12 cellular contexts compared by ENCODE assay signal in genomic region chr3:30437172-30437571, GRCh38.
DNase-seq lines count a peak whose midpoint lies in the region; ATAC-seq and TF ChIP-seq lines count a peak whose summit lies in the region.
"Had no signal": no experiment of that assay in that cellular context is flagged by ENCODE, and none has a peak within 500 bp of the region (broad histone marks: within the 10 kb centered on the region; RNA-seq: fewer than 3 reads in every experiment).

No MANE protein-coding gene starts in this region.

- H3K27ac ChIP-seq in SJCRH30 = peak overlapping the region; percentile 20; the same call in 1 of the 2 replicates
- peak overlapping the region; percentile 79 to 99 (median 81) for H3K27ac ChIP-seq in gastroesophageal sphincter
- H3K27ac ChIP-seq: foreskin keratinocyte had no signal

- no peak for DNase-seq in BJ (ENCODE audit: low read depth)
- DNase-seq in SJCRH30 = peak; percentile 49 to 69
- peak; percentile 19 for DNase-seq in pons (ENCODE audit: low spot score)
- no peak for DNase-seq in SKM-1 treated with dmso at 0.1 percent for 144 hours (lab: John Stamatoyannopoulos, UW; ENCODE audit: unreplicated experiment)
- no peak for DNase-seq in COR-L47 (lab: John Stamatoyannopoulos, UW)
- DNase-seq: AML-193, foreskin keratinocyte, NCI-H226 had no signal

- POLR2A ChIA-PET in BJ (lab: Charles Lee) = interaction anchor here (0.6 kb wide), 1 partner anchor 10 kb away, joined by 8 read pairs; no protein-coding TSS in a partner anchor

- H3K36me3 ChIP-seq in BJ (ENCODE audit: control insufficient read depth, insufficient read depth, low read length) = no peaks in the 10 kb centered on the region
- H3K36me3 ChIP-seq in SJCRH30 = no peaks in the 10 kb centered on the region
- H3K36me3 ChIP-seq in gastroesophageal sphincter = no peaks in the 10 kb centered on the region

- H3K27me3 ChIP-seq in BJ (ENCODE audit: control insufficient read depth, insufficient read depth, low read length) (no peaks in the 10 kb centered on the region), SJCRH30 (no peaks in the 10 kb centered on the region), gastroesophageal sphincter (no peaks in the 10 kb centered on the region)
- H3K27me3 ChIP-seq: foreskin keratinocyte had no signal

- TF ChIP-seq POLR2A in gastroesophageal sphincter (IDR thresholded peaks at IDR 0.05) = no peak

- H3K4me1 ChIP-seq in SJCRH30 (peaks cover 10% of the 10 kb centered on the region), gastroesophageal sphincter (peaks cover 8 to 66% (median 46%) of the 10 kb centered on the region in 3 donors)
- H3K4me1 ChIP-seq: foreskin keratinocyte had no signal

- H3K9me3 ChIP-seq in SJCRH30 (replicated peaks) (no peaks in the 10 kb centered on the region), gastroesophageal sphincter (no peaks in the 10 kb centered on the region)

- CTCF ChIA-PET in BJ (lab: Yijun Ruan, JAX) = interaction anchor here (0.5 kb wide), 1 partner anchor 979 kb away, joined by 3 read pairs; no protein-coding TSS in a partner anchor

- H3K4me3 ChIP-seq in BJ (ENCODE audit: low read depth, low read length) (no peak overlapping the region), SJCRH30 (no peak overlapping the region), gastroesophageal sphincter (no peak overlapping the region)
- H3K4me3 ChIP-seq: GM12878 had no signal

- 30% methylated on average over 4 of the region's 4 CpGs; no CpG with 5 or more reads in 1 of the 2 donors for WGBS in gastroesophageal sphincter (ENCODE audit: low coverage in 1 of 2), 2 donors

- no peak for TF ChIP-seq EP300 in gastroesophageal sphincter (IDR thresholded peaks at IDR 0.05)

- ATAC-seq in gastroesophageal sphincter (peak; percentile 77), GM19397 (IDR thresholded peaks at IDR 0.05; ENCODE audit: unreplicated experiment) (no peak), HG03039 (IDR thresholded peaks at IDR 0.05; ENCODE audit: unreplicated experiment) (no peak)
- ATAC-seq: foreskin keratinocyte, GM12878 had no signal

- peak; percentile 22; the same call in 1 of the 2 replicates for TF ChIP-seq CTCF in BJ (IDR thresholded peaks at IDR 0.05; ENCODE audit: insufficient read depth, low read depth, low read length)
- peak in 3 of 4 experiments; percentile 17 to 41 (median 39) for TF ChIP-seq CTCF in gastroesophageal sphincter (IDR thresholded peaks at IDR 0.05)

Comparison
In these comparisons a context has a peak if more than half of its experiments do, and no peak if none do; other contexts are left out.
1. DNase-seq: peak in SJCRH30 (2 of 2) and pons (single experiment); none in BJ (single experiment), SKM-1 treated with dmso at 0.1 percent for 144 hours (single experiment) and COR-L47 (single experiment).